8 cellular contexts compared by ENCODE assay signal in the genomic region with DNA sequence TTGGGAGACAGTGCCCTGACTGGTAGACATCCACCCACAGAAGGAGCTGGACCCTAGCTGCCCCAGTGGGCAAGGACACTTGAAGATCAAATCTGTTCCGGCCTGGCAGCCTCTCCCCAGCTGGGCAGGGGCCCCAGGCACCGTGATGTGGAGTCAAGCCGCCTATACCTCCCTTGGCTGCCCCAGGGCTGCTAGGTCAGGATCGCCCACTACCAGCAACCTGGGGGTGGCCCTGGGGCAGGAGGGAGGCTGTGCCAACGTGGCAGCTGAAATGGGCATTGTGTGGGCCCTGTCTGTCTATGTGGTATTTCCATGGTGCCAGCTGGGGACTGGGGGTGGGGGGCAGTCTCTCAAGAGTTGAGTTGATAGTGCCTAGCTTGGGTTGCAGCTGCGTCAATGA. TPM values are rescaled to one million over a fixed set of nuclear protein-coding genes. Genes with fewer than 3 reads are reported as not detected.
DNase-seq lines count a peak whose midpoint lies in the region; ATAC-seq and TF ChIP-seq lines count a peak whose summit lies in the region.

No MANE protein-coding gene starts in this region.

- H3K27ac ChIP-seq in left ventricle myocardium inferior (replicated peaks) = peak overlapping the region; percentile 97

- H3K4me1 Mint-ChIP-seq in activated CD4-positive, alpha-beta memory T cell treated with anti-CD3 and anti-CD28 coated beads, Interleukin-2, amount 10 ng/mL, durations not matched to agents 7 days and 5 days = peaks cover 23% of the 10 kb centered on the region

- peak overlapping the region; percentile 84 for H3K4me3 ChIP-seq in GM06990 (replicated peaks; ENCODE audit: low read depth, low read length)
- peak overlapping the region; percentile 99 for H3K4me3 ChIP-seq in left ventricle myocardium inferior

- DNase-seq in GM06990 (ENCODE audit: extremely low read depth, insufficient read length) = no peak
- no peak for DNase-seq in activated CD4-positive, alpha-beta memory T cell treated with anti-CD3 and anti-CD28 coated beads, Interleukin-2, amount 10 ng/mL, durations not matched to agents 7 days and 5 days
- DNase-seq in left ventricle myocardium inferior = no peak
- peak; percentile 60 for DNase-seq in sciatic nerve (ENCODE audit: low spot score)
- DNase-seq in NCI-H1105 treated with DMSO at 0.1 percent for 48 hours (lab: John Stamatoyannopoulos, UW) = no peak
- DNase-seq in NCI-H345 (lab: John Stamatoyannopoulos, UW) = no peak
- no peak for DNase-seq in DMS 273 (lab: John Stamatoyannopoulos, UW; ENCODE audit: unreplicated experiment)

- peaks cover 3% of the 10 kb centered on the region for H3K36me3 Mint-ChIP-seq in activated CD4-positive, alpha-beta memory T cell treated with anti-CD3 and anti-CD28 coated beads, Interleukin-2, amount 10 ng/mL, durations not matched to agents 7 days and 5 days (ENCODE audit: low read depth)

- H3K9me3 ChIP-seq in left ventricle myocardium inferior (replicated peaks) = no peaks in the 10 kb centered on the region

- H3K4me1 ChIP-seq in left ventricle myocardium inferior = peaks cover 70% of the 10 kb centered on the region

- POLR2A ChIA-PET in activated CD4-positive, alpha-beta memory T cell treated with anti-CD3 and anti-CD28 coated beads, Interleukin-2, amount 10 ng/mL, durations not matched to agents 7 days and 5 days (lab: Charles Lee) = interaction anchor here (1.0 kb wide), 1 partner anchor 9 kb away, joined by 3 read pairs; no protein-coding TSS in a partner anchor

- TF ChIP-seq CTCF in GM06990 (IDR thresholded peaks at IDR 0.05; ENCODE audit: insufficient read depth, low read length, poor library complexity, severe bottlenecking) = no peak
- no peak for TF ChIP-seq CTCF in left ventricle myocardium inferior (IDR thresholded peaks at IDR 0.05; ENCODE audit: borderline replicate concordance)

- ATAC-seq in sciatic nerve (no peak), HG03442 (IDR thresholded peaks at IDR 0.05; ENCODE audit: unreplicated experiment) (no peak)

- no peak overlapping the region for H3K27ac Mint-ChIP-seq in activated CD4-positive, alpha-beta memory T cell treated with anti-CD3 and anti-CD28 coated beads, Interleukin-2, amount 10 ng/mL, durations not matched to agents 7 days and 5 days

- no peaks in the 10 kb centered on the region for H3K27me3 Mint-ChIP-seq in activated CD4-positive, alpha-beta memory T cell treated with anti-CD3 and anti-CD28 coated beads, Interleukin-2, amount 10 ng/mL, durations not matched to agents 7 days and 5 days

- H3K36me3 ChIP-seq in GM06990 (ENCODE audit: control insufficient read depth, insufficient read depth, low read length) = no peaks in the 10 kb centered on the region; the same call in none of the 2 replicates
- peaks cover 37% of the 10 kb centered on the region for H3K36me3 ChIP-seq in left ventricle myocardium inferior

- intact Hi-C loops in left ventricle myocardium inferior (cut with micrococcal nuclease) = loop anchor here (10.0 kb wide), 1 partner anchor 69 kb away; a partner anchor contains a TSS
- intact Hi-C loops in sciatic nerve (cut with DNase I) = loop anchor here (10.0 kb wide), 1 partner anchor 59 kb away; a partner anchor contains a TSS

- CTCF ChIA-PET in activated CD4-positive, alpha-beta memory T cell treated with anti-CD3 and anti-CD28 coated beads, Interleukin-2, amount 10 ng/mL, durations not matched to agents 7 days and 5 days (lab: Charles Lee) = interaction anchor here (0.6 to 1.0 kb wide), 2 partner anchors 9 to 55 kb away, joined by 4 to 5 read pairs; a partner anchor contains a TSS

- H3K27me3 ChIP-seq in GM06990 (replicated peaks; ENCODE audit: control insufficient read depth, insufficient read depth, low read length) = no peaks in the 10 kb centered on the region
- no peaks in the 10 kb centered on the region for H3K27me3 ChIP-seq in left ventricle myocardium inferior (ENCODE audit: low read depth)

- H3K9me3 Mint-ChIP-seq in activated CD4-positive, alpha-beta memory T cell treated with anti-CD3 and anti-CD28 coated beads, Interleukin-2, amount 10 ng/mL, durations not matched to agents 7 days and 5 days = no peaks in the 10 kb centered on the region

- H3K4me3 Mint-ChIP-seq in activated CD4-positive, alpha-beta memory T cell treated with anti-CD3 and anti-CD28 coated beads, Interleukin-2, amount 10 ng/mL, durations not matched to agents 7 days and 5 days = peak overlapping the region; percentile 79

RNA-seq across cellular contexts. Expression of a gene that starts 0.9 kb away (rescaled TPM):
- total RNA-seq in activated CD4-positive, alpha-beta memory T cell treated with anti-CD3 and anti-CD28 coated beads, Interleukin-2, amount 10 ng/mL, durations not matched to agents 7 days and 5 days = 10 to 100 TPM; 19.6 to 23.4 TPM
- total RNA-seq in left ventricle myocardium inferior (206 TPM), sciatic nerve (48.6 TPM)

RNA-seq across cellular contexts. Expression of a gene that starts 33.9 kb away (rescaled TPM):
- 1 to 10 TPM in 1 of 2 experiments, under 1 TPM in 1; 0.68 to 1.3 TPM for total RNA-seq in activated CD4-positive, alpha-beta memory T cell treated with anti-CD3 and anti-CD28 coated beads, Interleukin-2, amount 10 ng/mL, durations not matched to agents 7 days and 5 days
- total RNA-seq in left ventricle myocardium inferior (1.6 TPM), sciatic nerve (2.5 TPM)

RNA-seq across cellular contexts. Expression of a gene that starts 40.2 kb away (rescaled TPM):
- 10 to 100 TPM; 12.5 to 13.4 TPM for total RNA-seq in activated CD4-positive, alpha-beta memory T cell treated with anti-CD3 and anti-CD28 coated beads, Interleukin-2, amount 10 ng/mL, durations not matched to agents 7 days and 5 days
- 17.0 TPM for total RNA-seq in left ventricle myocardium inferior
- 70.1 TPM for total RNA-seq in sciatic nerve

RNA-seq across cellular contexts. Expression of a gene that starts 54.4 kb away (rescaled TPM):
- 100 to 1,000 TPM; 136 to 137 TPM for total RNA-seq in activated CD4-positive, alpha-beta memory T cell treated with anti-CD3 and anti-CD28 coated beads, Interleukin-2, amount 10 ng/mL, durations not matched to agents 7 days and 5 days
- total RNA-seq in left ventricle myocardium inferior = 33.0 TPM
- 58.8 TPM for total RNA-seq in sciatic nerve
